ENCODE assay signal across 16 cellular contexts in genomic region chr6:147384029-147384428, GRCh38.
DNase-seq lines count a peak whose midpoint lies in the region; ATAC-seq and TF ChIP-seq lines count a peak whose summit lies in the region.
"Had no signal": no experiment of that assay in that cellular context is flagged by ENCODE, and none has a peak within 500 bp of the region (broad histone marks: within the 10 kb centered on the region; RNA-seq: fewer than 3 reads in every experiment).

No MANE protein-coding gene starts in this region.

- H3K27me3 Mint-ChIP-seq in immature natural killer cell (ENCODE audit: low read depth in 3 of 3) (no peaks in the 10 kb centered on the region), nephron progenitor cell (ENCODE audit: low read depth, poor library complexity) (no peaks in the 10 kb centered on the region)
- H3K27me3 Mint-ChIP-seq: activated CD4-positive, alpha-beta memory T cell treated with anti-CD3 and anti-CD28 coated beads, Interleukin-2, amount 10 ng/mL, durations not matched to agents 7 days and 5 days had no signal

- H3K36me3 Mint-ChIP-seq in immature natural killer cell (peaks cover 19 to 48% (median 28%) of the 10 kb centered on the region in 3 donors), nephron progenitor cell (ENCODE audit: low read depth) (peaks cover 45% of the 10 kb centered on the region)

- H3K4me3 Mint-ChIP-seq in immature natural killer cell, result no peak overlapping the region
- H3K4me3 Mint-ChIP-seq in nephron progenitor cell, result no peak overlapping the region
- H3K4me3 Mint-ChIP-seq: activated CD4-positive, alpha-beta memory T cell treated with anti-CD3 and anti-CD28 coated beads, Interleukin-2, amount 10 ng/mL, durations not matched to agents 7 days and 5 days had no signal

- no peak overlapping the region for H3K4me3 ChIP-seq in GM06990 (replicated peaks; ENCODE audit: low read depth, low read length)

- H3K9me3 Mint-ChIP-seq in immature natural killer cell (no peaks in the 10 kb centered on the region), nephron progenitor cell (peaks cover 13% of the 10 kb centered on the region)
- H3K9me3 Mint-ChIP-seq: activated CD4-positive, alpha-beta memory T cell treated with anti-CD3 and anti-CD28 coated beads, Interleukin-2, amount 10 ng/mL, durations not matched to agents 7 days and 5 days had no signal

- ATAC-seq in GM18858 (IDR thresholded peaks at IDR 0.05; ENCODE audit: unreplicated experiment), result peak; percentile 41
- ATAC-seq in GM21737 (IDR thresholded peaks at IDR 0.05; ENCODE audit: unreplicated experiment), result peak; percentile 48
- peak; percentile 42 for ATAC-seq in HG03442 (IDR thresholded peaks at IDR 0.05; ENCODE audit: unreplicated experiment)
- ATAC-seq: Panc1 had no signal

- H3K27me3 ChIP-seq in GM06990 (replicated peaks; ENCODE audit: control insufficient read depth, insufficient read depth, low read length), result no peaks in the 10 kb centered on the region

- H3K27ac Mint-ChIP-seq in immature natural killer cell (peak overlapping the region in 1 of 6 donors; percentile 28), nephron progenitor cell (no peak overlapping the region)
- H3K27ac Mint-ChIP-seq: activated CD4-positive, alpha-beta memory T cell treated with anti-CD3 and anti-CD28 coated beads, Interleukin-2, amount 10 ng/mL, durations not matched to agents 7 days and 5 days had no signal

- DNase-seq in GM06990 (ENCODE audit: extremely low read depth, insufficient read length) (peak; percentile 5), immature natural killer cell (no peak), nephron progenitor cell (no peak), middle frontal gyrus (ENCODE audit: extremely low spot score, low spot score) (no peak), SK-N-DZ (ENCODE audit: low spot score) (no peak)
- DNase-seq: activated CD4-positive, alpha-beta memory T cell treated with anti-CD3 and anti-CD28 coated beads, Interleukin-2, amount 10 ng/mL, durations not matched to agents 7 days and 5 days; activated naive CD4-positive, alpha-beta T cell treated with Interleukin-2 at 50 U/mL for 16 hours; GF-D8; glutamatergic neuron; mesenchymal stem cell; NCI-H2107; NCI-H69 had no signal

- H3K4me1 Mint-ChIP-seq in immature natural killer cell, result no peaks in the 10 kb centered on the region
- H3K4me1 Mint-ChIP-seq in nephron progenitor cell, result no peaks in the 10 kb centered on the region
- H3K4me1 Mint-ChIP-seq: activated CD4-positive, alpha-beta memory T cell treated with anti-CD3 and anti-CD28 coated beads, Interleukin-2, amount 10 ng/mL, durations not matched to agents 7 days and 5 days had no signal

- TF ChIP-seq CTCF in GM06990 (IDR thresholded peaks at IDR 0.05; ENCODE audit: insufficient read depth, low read length, poor library complexity, severe bottlenecking) (no peak), nephron progenitor cell (IDR thresholded peaks at IDR 0.05) (no peak)

- no peaks in the 10 kb centered on the region for H3K36me3 ChIP-seq in GM06990 (ENCODE audit: control insufficient read depth, insufficient read depth, low read length)
